1 cellular context compared by ENCODE assay signal in genomic region chr4:150628073-150628472, GRCh38.
TF ChIP-seq lines count a peak whose summit lies in the region.

No MANE protein-coding gene starts in this region.

TF ChIP-seq in K562, 482 proteins besides CTCF, POLR2A, EP300 and RAD21 (continued from another document):
- no peak for TF ChIP-seq ZNF354B (CRISPR knock-in tag; IDR thresholded peaks at IDR 0.05)
